Comparison of ENCODE assay signal across 20 cellular contexts in genomic region chr3:146813496-146813895, GRCh38.
DNase-seq lines count a peak whose midpoint lies in the region; ATAC-seq and TF ChIP-seq lines count a peak whose summit lies in the region.
"Had no signal": no experiment of that assay in that cellular context is flagged by ENCODE, and none has a peak within 500 bp of the region (broad histone marks: within the 10 kb centered on the region; RNA-seq: fewer than 3 reads in every experiment).

No MANE protein-coding gene starts in this region.

- no peaks in the 10 kb centered on the region for H3K36me3 ChIP-seq in adipocyte (ENCODE audit: control insufficient read depth, insufficient read depth, low read length, severe bottlenecking)

- no peak for ATAC-seq in HG02884 (IDR thresholded peaks at IDR 0.05; ENCODE audit: unreplicated experiment)
- ATAC-seq in left lobe of liver, result no peak
- ATAC-seq in GM21825 (IDR thresholded peaks at IDR 0.05; ENCODE audit: unreplicated experiment), result no peak
- ATAC-seq: sciatic nerve, WTC11 had no signal

- TF ChIP-seq CTCF in fibroblast of villous mesenchyme (IDR thresholded peaks at IDR 0.05; ENCODE audit: insufficient read depth, low read depth, low read length) (no peak), osteocyte (IDR thresholded peaks at IDR 0.05) (no peak)

- peaks cover 30% of the 10 kb centered on the region for H3K4me1 ChIP-seq in adipocyte (ENCODE audit: control insufficient read depth, insufficient read depth, low read length)
- H3K4me1 ChIP-seq: parathyroid adenoma had no signal

- no peaks in the 10 kb centered on the region for H3K36me3 Mint-ChIP-seq in osteocyte (ENCODE audit: unreplicated experiment)
- H3K36me3 Mint-ChIP-seq: CD4-positive, CD25-positive, alpha-beta regulatory T cell; naive B cell; WTC11 had no signal

- H3K4me3 Mint-ChIP-seq in osteocyte (ENCODE audit: unreplicated experiment), result no peak overlapping the region
- H3K4me3 Mint-ChIP-seq: CD4-positive, CD25-positive, alpha-beta regulatory T cell; naive B cell; WTC11 had no signal

- peak overlapping the region; percentile 61 for H3K27ac Mint-ChIP-seq in osteocyte (ENCODE audit: unreplicated experiment)
- H3K27ac Mint-ChIP-seq: CD4-positive, CD25-positive, alpha-beta regulatory T cell; naive B cell; WTC11 had no signal

- no peaks in the 10 kb centered on the region for H3K27me3 Mint-ChIP-seq in osteocyte (ENCODE audit: unreplicated experiment)
- H3K27me3 Mint-ChIP-seq: CD4-positive, CD25-positive, alpha-beta regulatory T cell; naive B cell had no signal

- DNase-seq in EL (peak; percentile 32), adipocyte (ENCODE audit: low read depth) (peak; percentile 38), fibroblast of villous mesenchyme (ENCODE audit: low read depth) (peak; percentile 67), osteocyte (ENCODE audit: extremely low spot score, unreplicated experiment) (no peak), left lobe of liver (ENCODE audit: low spot score) (no peak)
- DNase-seq: activated effector memory CD4-positive, alpha-beta T cell treated with anti-CD3 and anti-CD28 coated beads, Interleukin-2, amount 50 U/mL, for 16 hours; amniotic stem cell; CD4-positive, CD25-positive, alpha-beta regulatory T cell; central memory CD4-positive, alpha-beta T cell; GF-D8; kidney; MV-4-11; naive B cell; NCI-H69; T-helper 9 cell had no signal

- no peaks in the 10 kb centered on the region for H3K27me3 ChIP-seq in adipocyte (replicated peaks; ENCODE audit: control insufficient read depth, insufficient read depth, low read length)

- no peak overlapping the region for H3K9ac ChIP-seq in adipocyte (ENCODE audit: low read length)
- H3K9ac ChIP-seq: parathyroid adenoma had no signal

- H3K4me1 Mint-ChIP-seq in osteocyte (ENCODE audit: unreplicated experiment), result peaks cover 43% of the 10 kb centered on the region
- H3K4me1 Mint-ChIP-seq: CD4-positive, CD25-positive, alpha-beta regulatory T cell; naive B cell had no signal

- no peaks in the 10 kb centered on the region for H3K9me3 ChIP-seq in adipocyte (ENCODE audit: control insufficient read depth, low read length)

- peak overlapping the region; percentile 8 for H3K4me3 ChIP-seq in adipocyte (ENCODE audit: low read length)
- H3K4me3 ChIP-seq in fibroblast of villous mesenchyme (ENCODE audit: low read depth, low read length), result no peak overlapping the region

- H3K9me3 Mint-ChIP-seq in osteocyte (ENCODE audit: unreplicated experiment), result no peaks in the 10 kb centered on the region
- H3K9me3 Mint-ChIP-seq: naive B cell, WTC11 had no signal

Comparison
In these comparisons a context has a peak if more than half of its experiments do, and no peak if none do; other contexts are left out.
1. DNase-seq: peak in EL (single experiment), adipocyte (single experiment) and fibroblast of villous mesenchyme (single experiment); none in osteocyte (single experiment) and left lobe of liver (single experiment).